In the genomic region with DNA sequence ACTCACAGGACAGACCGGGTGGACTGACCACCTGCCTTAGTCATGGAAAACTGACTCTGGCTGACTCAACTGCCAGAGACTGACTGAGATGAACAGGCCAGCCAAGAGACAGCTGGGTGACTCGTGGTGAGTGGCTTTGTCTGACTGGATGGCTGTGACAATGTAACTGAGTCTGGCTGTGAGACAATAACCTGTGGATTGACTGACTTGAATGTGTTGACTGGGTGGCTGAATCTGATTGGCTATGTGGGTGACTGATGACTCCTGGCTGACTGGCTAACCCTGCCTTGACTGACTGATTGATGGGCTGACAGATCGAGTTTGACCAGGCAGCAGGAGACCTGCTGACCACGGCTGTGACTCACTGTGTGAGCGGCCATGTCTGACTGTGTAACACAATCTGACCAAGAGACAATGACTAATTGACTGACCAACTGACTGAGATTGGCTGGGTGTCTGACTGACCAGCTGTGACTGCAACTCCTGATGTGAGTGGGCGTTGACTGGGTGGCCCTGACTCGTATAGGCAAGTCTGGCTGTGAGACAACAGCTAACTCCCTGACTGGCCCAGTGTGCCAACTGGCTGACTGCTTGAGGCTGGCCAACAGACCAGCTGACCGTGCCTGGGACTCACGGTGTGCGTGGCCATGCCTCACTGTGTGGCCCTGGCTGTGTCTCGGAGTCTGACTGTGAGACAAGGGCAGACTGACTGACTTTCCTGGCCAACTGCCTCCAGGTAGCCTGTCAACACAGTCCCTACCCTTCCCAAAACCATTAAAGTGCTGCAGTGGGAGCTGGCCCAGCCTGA, we compare ENCODE assay signal across 8 cellular contexts.
DNase-seq lines count a peak whose midpoint lies in the region; ATAC-seq and TF ChIP-seq lines count a peak whose summit lies in the region.

No MANE protein-coding gene starts in this region.

- intact Hi-C loops in activated T-helper 2 cell treated with anti-CD3 and anti-CD28 coated beads, Interferon-gamma antibody, Interleukin-2, Interleukin-4, amounts not matched to agents 10 μg/mL and 5 μg/mL and 100 μg/mL, durations not matched to agents 14 hours and 24 hours and 36 hours (cut with micrococcal nuclease), result loop anchor here (1.0 to 2.0 kb wide), 5 partner anchors 36 to 296 kb away; no protein-coding TSS in a partner anchor

- H3K4me3 Mint-ChIP-seq in activated T-helper 2 cell treated with anti-CD3 and anti-CD28 coated beads, Interferon-gamma antibody, Interleukin-2, Interleukin-4, amounts not matched to agents 10 μg/mL and 5 μg/mL and 100 μg/mL, durations not matched to agents 14 hours and 24 hours and 36 hours (ENCODE audit: low read depth), result no peak overlapping the region

- H3K4me1 ChIP-seq in ACC112 (ENCODE audit: control insufficient read depth, insufficient read depth, low read length, unreplicated experiment) (peaks cover 28% of the 10 kb centered on the region), foreskin keratinocyte (peaks cover 8% of the 10 kb centered on the region)

- no peaks in the 10 kb centered on the region for H3K36me3 ChIP-seq in ACC112 (ENCODE audit: insufficient read depth, low read length)

- H3K27me3 ChIP-seq in ACC112 (ENCODE audit: insufficient read depth, low read length) (no peaks in the 10 kb centered on the region), foreskin keratinocyte (no peaks in the 10 kb centered on the region)

- H3K36me3 Mint-ChIP-seq in activated T-helper 2 cell treated with anti-CD3 and anti-CD28 coated beads, Interferon-gamma antibody, Interleukin-2, Interleukin-4, amounts not matched to agents 10 μg/mL and 5 μg/mL and 100 μg/mL, durations not matched to agents 14 hours and 24 hours and 36 hours (ENCODE audit: low read depth), result no peaks in the 10 kb centered on the region

- peak; percentile 80 for ATAC-seq in foreskin keratinocyte

- H3K27ac ChIP-seq in ACC112 (ENCODE audit: low read depth, low read length), result peak overlapping the region; percentile 75
- peak overlapping the region; percentile 81 for H3K27ac ChIP-seq in foreskin keratinocyte

- H3K4me3 ChIP-seq in ACC112 (ENCODE audit: low read depth, low read length) (no peak overlapping the region), HFF-Myc (replicated peaks; ENCODE audit: low read depth, low read length) (no peak overlapping the region)

- no peak overlapping the region for H2AFZ ChIP-seq in ACC112 (ENCODE audit: low read length, unreplicated experiment)

- peaks cover 27% of the 10 kb centered on the region for H3K4me1 Mint-ChIP-seq in activated T-helper 2 cell treated with anti-CD3 and anti-CD28 coated beads, Interferon-gamma antibody, Interleukin-2, Interleukin-4, amounts not matched to agents 10 μg/mL and 5 μg/mL and 100 μg/mL, durations not matched to agents 14 hours and 24 hours and 36 hours (ENCODE audit: low read depth)

- H3K27ac Mint-ChIP-seq in activated T-helper 2 cell treated with anti-CD3 and anti-CD28 coated beads, Interferon-gamma antibody, Interleukin-2, Interleukin-4, amounts not matched to agents 10 μg/mL and 5 μg/mL and 100 μg/mL, durations not matched to agents 14 hours and 24 hours and 36 hours, result no peak overlapping the region

- no peaks in the 10 kb centered on the region for H3K79me2 ChIP-seq in ACC112 (ENCODE audit: control insufficient read depth, insufficient read depth, low read length, unreplicated experiment)

- H3K9me3 Mint-ChIP-seq in activated T-helper 2 cell treated with anti-CD3 and anti-CD28 coated beads, Interferon-gamma antibody, Interleukin-2, Interleukin-4, amounts not matched to agents 10 μg/mL and 5 μg/mL and 100 μg/mL, durations not matched to agents 14 hours and 24 hours and 36 hours, result no peaks in the 10 kb centered on the region

- H3K27me3 Mint-ChIP-seq in activated T-helper 2 cell treated with anti-CD3 and anti-CD28 coated beads, Interferon-gamma antibody, Interleukin-2, Interleukin-4, amounts not matched to agents 10 μg/mL and 5 μg/mL and 100 μg/mL, durations not matched to agents 14 hours and 24 hours and 36 hours (ENCODE audit: low read depth), result no peaks in the 10 kb centered on the region

- DNase-seq in HFF-Myc (ENCODE audit: extremely low read depth, low read depth), result peak; percentile 80
- DNase-seq in activated CD4-positive, CD25-positive, alpha-beta regulatory T cell treated with anti-CD3 and anti-CD28 coated beads, Interleukin-2, amount 50 U/mL, for 72 hours, result peak; percentile 52
- DNase-seq in foreskin keratinocyte, result peak in 1 of 2 donors; percentile 96
- peak; percentile 55 to 61 for DNase-seq in stimulated activated CD4-positive, alpha-beta T cell treated with anti-CD3 and anti-CD28 coated beads, Interleukin-12 subunit alpha, Interleukin-12 subunit beta, amount 100 ng/mL, for 24 hours (ENCODE audit: low read depth in 2 of 2)
- no peak for DNase-seq in activated T-helper 2 cell treated with anti-CD3 and anti-CD28 coated beads, Interferon-gamma antibody, Interleukin-2, Interleukin-4, amounts not matched to agents 10 μg/mL and 5 μg/mL and 100 μg/mL, durations not matched to agents 14 hours and 24 hours and 36 hours (ENCODE audit: low spot score)
- no peak for DNase-seq in HuH-7.5 (ENCODE audit: low spot score)
- DNase-seq in NCI-H510A treated with DMSO at 0.1 percent for 48 hours (lab: John Stamatoyannopoulos, UW), result no peak

- TF ChIP-seq CTCF in HFF-Myc (IDR thresholded peaks at IDR 0.05; ENCODE audit: low read depth, low read length, missing control alignments) (no peak), foreskin keratinocyte (conservative IDR thresholded peaks at IDR 0.05) (no peak)

Comparison
In these comparisons a context has a peak if more than half of its experiments do, and no peak if none do; other contexts are left out.
1. DNase-seq: peak in HFF-Myc (single experiment), activated CD4-positive, CD25-positive, alpha-beta regulatory T cell treated with anti-CD3 and anti-CD28 coated beads, Interleukin-2, amount 50 U/mL, for 72 hours (single experiment) and stimulated activated CD4-positive, alpha-beta T cell treated with anti-CD3 and anti-CD28 coated beads, Interleukin-12 subunit alpha, Interleukin-12 subunit beta, amount 100 ng/mL, for 24 hours (2 of 2); none in activated T-helper 2 cell treated with anti-CD3 and anti-CD28 coated beads, Interferon-gamma antibody, Interleukin-2, Interleukin-4, amounts not matched to agents 10 μg/mL and 5 μg/mL and 100 μg/mL, durations not matched to agents 14 hours and 24 hours and 36 hours (single experiment), HuH-7.5 (single experiment) and NCI-H510A treated with DMSO at 0.1 percent for 48 hours (single experiment).